Comparison of ENCODE assay signal across 8 cellular contexts in the genomic region with DNA sequence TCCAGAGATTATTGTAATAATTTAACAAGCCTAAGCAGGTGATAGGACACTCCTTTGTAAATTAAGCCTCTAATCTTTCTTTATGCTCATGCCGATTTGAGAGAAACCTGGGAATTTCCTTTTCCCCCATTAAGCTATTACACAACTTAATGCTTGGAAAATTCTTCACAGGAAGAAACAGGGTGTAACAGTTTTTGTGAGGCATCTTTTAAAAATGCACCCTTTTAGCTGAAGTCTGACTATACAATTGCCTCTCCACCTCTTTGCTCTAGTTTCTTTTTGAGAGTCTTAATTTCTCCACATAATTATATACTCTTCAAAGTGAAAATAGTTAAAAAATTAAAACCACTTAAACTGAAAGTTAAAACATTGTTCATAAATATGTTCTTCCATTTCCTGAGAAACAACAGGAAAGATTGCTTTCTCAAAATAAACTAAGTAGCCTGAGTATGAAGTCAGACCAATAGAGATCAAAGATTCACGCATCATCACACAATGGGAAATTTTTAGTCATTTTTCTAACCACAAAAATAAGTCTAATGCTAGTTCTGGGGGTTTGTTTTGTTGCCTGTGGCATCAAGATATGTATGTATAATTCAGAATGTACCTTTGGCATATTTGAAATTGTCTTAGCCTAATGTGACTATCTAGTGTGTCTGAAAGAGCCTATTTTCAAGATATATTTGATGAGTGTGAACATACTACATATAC. TPM values are rescaled to one million over a fixed set of nuclear protein-coding genes. Genes with fewer than 3 reads are reported as not detected.
A peak's percentile ranks its signal among the peaks of the same experiment; 100 is the strongest.
DNase-seq lines count a peak whose midpoint lies in the region; ATAC-seq and TF ChIP-seq lines count a peak whose summit lies in the region.

No MANE protein-coding gene starts in this region.

- no peaks in the 10 kb centered on the region for H3K4me1 Mint-ChIP-seq in MCF 10A (ENCODE audit: insufficient read depth, unreplicated experiment)

- peak overlapping the region; percentile 35 for H3K4me3 Mint-ChIP-seq in MCF 10A (ENCODE audit: unreplicated experiment)

- no peaks in the 10 kb centered on the region for H3K27me3 ChIP-seq in breast epithelium

- POLR2A ChIA-PET in MCF 10A (lab: Yijun Ruan, JAX): interaction anchor here (1.0 to 2.1 kb wide), 6 partner anchors 9 to 34 kb away, joined by 3 to 21 read pairs (median 6); a partner anchor contains a TSS

- DNase-seq in MCF 10A (ENCODE audit: unreplicated experiment): peak; percentile 39
- no peak for DNase-seq in breast epithelium (ENCODE audit: low spot score in 2 of 2)
- DNase-seq in astrocyte of the cerebellum (ENCODE audit: low read depth): peak; percentile 38
- DNase-seq in stromal cell of bone marrow (ENCODE audit: low read depth): peak; percentile 40
- DNase-seq in cerebellum (ENCODE audit: low spot score): no peak
- DNase-seq in NCI-H510A (lab: John Stamatoyannopoulos, UW): no peak
- DNase-seq in posterior cingulate gyrus: no peak

- H3K36me3 ChIP-seq in breast epithelium: no peaks in the 10 kb centered on the region

- CTCF ChIA-PET in MCF 10A (lab: Yijun Ruan, JAX): interaction anchor here (0.7 to 1.0 kb wide), 3 partner anchors 10 to 17 kb away, joined by 3 to 4 read pairs (median 3); no protein-coding TSS in a partner anchor

- in situ Hi-C loops in astrocyte of the cerebellum (cut with HindIII; ENCODE audit: low sequenced_read_pairs): no loop called here

- no peaks in the 10 kb centered on the region for H3K9me3 ChIP-seq in breast epithelium

- no peak for TF ChIP-seq CTCF in MCF 10A (IDR thresholded peaks at IDR 0.05; ENCODE audit: unreplicated experiment)
- no peak for TF ChIP-seq CTCF in breast epithelium (IDR thresholded peaks at IDR 0.05)
- TF ChIP-seq CTCF in astrocyte of the cerebellum (IDR thresholded peaks at IDR 0.05; ENCODE audit: low read depth, low read length, missing control alignments): no peak

- H3K27ac ChIP-seq in breast epithelium: no peak overlapping the region

- H3K36me3 Mint-ChIP-seq in MCF 10A (ENCODE audit: insufficient read depth, unreplicated experiment): peaks cover 10% of the 10 kb centered on the region

- no TSS peak for BruUV-seq in MCF 10A (replicated peaks; lab: Mats Ljungman, UMichigan)

- intact Hi-C loops in MCF 10A (cut with micrococcal nuclease): no loop called here
- intact Hi-C loops in breast epithelium (cut with DNase I; ENCODE audit: low total_unique reads): no loop called here
- intact Hi-C loops in posterior cingulate gyrus (cut with DNase I): no loop called here

- H3K4me3 ChIP-seq in breast epithelium (no peak overlapping the region), astrocyte of the cerebellum (ENCODE audit: low read depth, low read length) (no peak overlapping the region)

- no peaks in the 10 kb centered on the region for H3K4me1 ChIP-seq in breast epithelium

- no peaks in the 10 kb centered on the region for H3K27me3 Mint-ChIP-seq in MCF 10A (ENCODE audit: insufficient read depth, unreplicated experiment)

- TF ChIP-seq POLR2A in breast epithelium (IDR thresholded peaks at IDR 0.05): no peak

- H3K9me3 Mint-ChIP-seq in MCF 10A (ENCODE audit: unreplicated experiment): no peaks in the 10 kb centered on the region

- no peak overlapping the region for H3K27ac Mint-ChIP-seq in MCF 10A (ENCODE audit: low read depth, unreplicated experiment)

- ATAC-seq in HG03159 (IDR thresholded peaks at IDR 0.05; ENCODE audit: unreplicated experiment): peak; percentile 86

RNA-seq across cellular contexts. Expression of a gene that starts 34.7 kb away (rescaled TPM):
- 42.0 and 43.7 TPM in 2 replicates for total RNA-seq in MCF 10A (2022)
- 10 to 100 TPM in 2 of 3 donors, 1 to 10 TPM in 1; 9.2 to 22.8 (median 11.7) TPM for total RNA-seq in breast epithelium
- 24.8 TPM for total RNA-seq in cerebellum

Comparison
In these comparisons a context has a peak if more than half of its experiments do, and no peak if none do; other contexts are left out.
1. DNase-seq: peak in MCF 10A (single experiment), astrocyte of the cerebellum (single experiment) and stromal cell of bone marrow (single experiment); none in breast epithelium (0 of 2), cerebellum (single experiment), NCI-H510A (single experiment) and posterior cingulate gyrus (0 of 10).